ENCODE assay signal across 8 cellular contexts in the genomic region with DNA sequence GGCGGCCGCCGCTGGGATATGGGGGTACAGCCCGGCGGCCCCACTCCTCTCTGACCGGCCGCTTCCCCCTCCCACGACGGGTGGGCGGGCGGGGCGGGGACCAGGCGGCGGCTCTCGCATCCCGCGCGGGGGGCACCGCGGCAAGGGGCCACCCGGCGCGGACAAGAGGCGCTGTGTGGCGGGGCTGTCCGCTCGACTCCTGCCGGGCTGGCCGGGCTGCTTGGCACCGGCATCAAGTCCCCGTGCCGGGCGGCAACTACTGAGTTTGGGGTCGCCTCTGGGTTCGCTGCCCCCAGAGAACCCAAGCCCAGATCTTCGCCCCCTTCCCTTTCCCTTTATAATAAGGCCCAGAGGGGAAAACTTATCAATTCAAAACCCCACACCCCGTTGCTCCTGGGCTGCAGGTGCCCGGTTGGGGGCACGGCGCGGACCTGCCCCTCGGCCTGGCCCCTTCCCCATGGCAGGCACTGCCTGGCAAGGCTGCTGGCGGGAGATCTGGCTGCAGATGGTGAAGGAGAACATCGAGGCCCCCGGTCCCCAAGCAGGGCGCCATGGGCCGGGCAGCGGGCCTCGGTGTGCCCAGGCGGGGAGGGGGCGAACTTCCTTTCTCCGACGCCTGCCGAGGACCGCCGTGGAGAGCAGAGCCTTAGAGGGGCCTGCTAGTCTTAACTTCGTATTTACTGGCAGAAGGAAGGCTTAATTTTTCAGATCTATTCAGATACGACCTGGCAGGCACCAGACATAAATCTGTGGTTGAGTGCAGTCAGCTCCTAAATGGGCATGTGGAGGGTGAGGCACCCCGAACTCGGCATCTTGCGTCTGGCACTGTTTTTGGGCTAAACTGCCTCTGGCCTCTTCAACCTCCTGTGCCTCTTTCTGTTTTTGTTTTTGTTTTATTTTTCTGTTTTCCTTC. TPM values are rescaled to one million over a fixed set of nuclear protein-coding genes. Genes with fewer than 3 reads are reported as not detected.
DNase-seq lines count a peak whose midpoint lies in the region; ATAC-seq, FAIRE-seq and TF ChIP-seq lines count a peak whose summit lies in the region.

No MANE protein-coding gene starts in this region.

- peak overlapping the region; percentile 87 for H2AFZ ChIP-seq in K562 (ENCODE audit: low read depth, low read length)

- no peak for TF ChIP-seq CTCF in cardiac muscle cell (IDR thresholded peaks at IDR 0.05; ENCODE audit: low read depth, low read length)
- no peak for TF ChIP-seq CTCF in K562 (IDR thresholded peaks at IDR 0.05 in 2 of 3, conservative IDR thresholded peaks at IDR 0.05 in 1 of 3; ENCODE audit: insufficient read depth in 2 of 3, low read depth in 1 of 3, low read length in 3 of 3)
- no peak for TF ChIP-seq CTCF in lower lobe of right lung (IDR thresholded peaks at IDR 0.05)
- no peak for TF ChIP-seq CTCF in vagina (IDR thresholded peaks at IDR 0.05)

- no peaks in the 10 kb centered on the region for H3K9me3 ChIP-seq in cardiac muscle cell (ENCODE audit: low read depth)
- H3K9me3 ChIP-seq in K562 (replicated peaks; ENCODE audit: control insufficient read depth, insufficient read depth, low read depth, low read length): no peaks in the 10 kb centered on the region
- no peaks in the 10 kb centered on the region for H3K9me3 ChIP-seq in lower lobe of right lung
- no peaks in the 10 kb centered on the region for H3K9me3 ChIP-seq in vagina

- FAIRE-seq in K562 (lab: Jason Lieb, UNC): no peak

- H3K9ac ChIP-seq in K562 (ENCODE audit: insufficient read depth in 1 of 2, low read depth in 2 of 2, low read length in 2 of 2): peak overlapping the region; percentile 74 to 89; a peak in 3 of 4 replicates

- 22% methylated on average over 28 of the region's 61 CpGs for WGBS in K562 (ENCODE audit: insufficient coverage, low coverage, missing lambda C conversion rate)

- BruUV-seq in K562 (replicated peaks; lab: Mats Ljungman, UMichigan): no TSS peak

- H3K4me3 ChIP-seq in cardiac muscle cell: peak overlapping the region; percentile 85
- peak overlapping the region; percentile 75 for H3K4me3 ChIP-seq in K562
- peak overlapping the region; percentile 52 for H3K4me3 ChIP-seq in lower lobe of right lung
- H3K4me3 ChIP-seq in vagina: peak overlapping the region; percentile 51 to 57

- TF ChIP-seq EP300 in K562 (IDR thresholded peaks at IDR 0.05; ENCODE audit: low read length): no peak

- TF ChIP-seq POLR2A in K562 (conservative IDR thresholded peaks at IDR 0.05) (no peak), vagina (IDR thresholded peaks at IDR 0.05) (no peak)

- no peaks in the 10 kb centered on the region for H3K36me3 ChIP-seq in cardiac muscle cell
- no peaks in the 10 kb centered on the region for H3K36me3 ChIP-seq in K562 (ENCODE audit: control insufficient read depth, insufficient read depth, low read length)
- no peaks in the 10 kb centered on the region for H3K36me3 ChIP-seq in lower lobe of right lung
- no peaks in the 10 kb centered on the region for H3K36me3 ChIP-seq in vagina

- POLR2A ChIA-PET in K562 (lab: Yijun Ruan, JAX): interaction anchor here (0.6 to 2.5 kb wide), 4 partner anchors 9 to 236 kb away, joined by 5 to 14 read pairs (median 6); no protein-coding TSS in a partner anchor

- H3K4me2 ChIP-seq in K562 (ENCODE audit: insufficient read depth, low read length): peak overlapping the region; percentile 63

- H3K4me1 ChIP-seq in cardiac muscle cell (ENCODE audit: low read depth): no peaks in the 10 kb centered on the region
- peaks cover 21 to 42% of the 10 kb centered on the region in 2 experiments for H3K4me1 ChIP-seq in K562 (replicated peaks in 1 of 2; ENCODE audit: control insufficient read depth in 2 of 2, insufficient read depth in 2 of 2, low read length in 2 of 2)
- H3K4me1 ChIP-seq in lower lobe of right lung: peaks cover 4% of the 10 kb centered on the region
- H3K4me1 ChIP-seq in vagina: peaks cover 12% of the 10 kb centered on the region

- H4K20me1 ChIP-seq in K562 (replicated peaks; ENCODE audit: control insufficient read depth, insufficient read depth, low read length): peaks cover 7% of the 10 kb centered on the region; the same call in 1 of the 2 replicates

- peak in 1 of 2 donors; percentile 27 for DNase-seq in cardiac muscle cell (ENCODE audit: low read depth in 1 of 2, low spot score in 1 of 2)
- DNase-seq in cardiac septum (ENCODE audit: low spot score): no peak
- DNase-seq in K562 (ENCODE audit: extremely low read depth in 1 of 4, low spot score in 3 of 4): no peak
- DNase-seq in lower lobe of right lung: peak; percentile 10
- no peak for DNase-seq in vagina (ENCODE audit: extremely low spot score in 2 of 2)
- no peak for DNase-seq in cerebellar cortex (ENCODE audit: low spot score)
- no peak for DNase-seq in NCI-H510A (lab: John Stamatoyannopoulos, UW)
- DNase-seq in stimulated activated CD8-positive, alpha-beta memory T cell treated with anti-CD3 and anti-CD28 coated beads, Interleukin-4, amount 100 ng/mL, for 48 hours: no peak

- no peak for TF ChIP-seq RAD21 in K562 (CRISPR knock-in tag; conservative IDR thresholded peaks at IDR 0.05 in 1 of 2, IDR thresholded peaks at IDR 0.05 in 1 of 2)

- H3K27ac ChIP-seq in cardiac muscle cell (no peak overlapping the region), K562 (ENCODE audit: extremely low read depth, low read depth, low read length) (peak overlapping the region; percentile 83; the same call in 1 of the 3 replicates), lower lobe of right lung (no peak overlapping the region), vagina (peak overlapping the region; percentile 13)

- CTCF ChIA-PET in K562 (lab: Yijun Ruan, JAX; ENCODE audit: low intra/inter-chr PET ratio): no interaction called here

- in situ Hi-C loops in K562 (cut with MboI): no loop called here

- intact Hi-C loops in cardiac septum (cut with DNase I): no loop called here
- intact Hi-C loops in K562 (cut with micrococcal nuclease): no loop called here
- intact Hi-C loops in lower lobe of right lung (cut with DNase I): no loop called here
- intact Hi-C loops in vagina (cut with DNase I): no loop called here

- H3K27me3 ChIP-seq in cardiac muscle cell (peaks cover 21% of the 10 kb centered on the region), K562 (ENCODE audit: control insufficient read depth in 2 of 2, insufficient read depth in 2 of 2, low read length in 2 of 2) (no peaks in the 10 kb centered on the region), lower lobe of right lung (ENCODE audit: low read depth) (peaks cover 32% of the 10 kb centered on the region), vagina (no peaks in the 10 kb centered on the region)

- H3K79me2 ChIP-seq in K562 (ENCODE audit: control insufficient read depth, insufficient read depth, low read length): peaks cover 49% of the 10 kb centered on the region

- ATAC-seq in K562 (peak; percentile 18), lower lobe of right lung (peak in 1 of 2 donors; percentile 6)

- no peaks in the 10 kb centered on the region for H3K9me1 ChIP-seq in K562 (ENCODE audit: control insufficient read depth, insufficient read depth, low read length)

RNA-seq across cellular contexts. Expression of a gene that starts 0.9 kb away (rescaled TPM):
- total RNA-seq in cardiac muscle cell (25.9 and 33.2 TPM in 2 replicates), cardiac septum (0.57 TPM), K562 (2014; rRNA removed) (40.9 and 46.5 TPM in 2 replicates), K562 (2014; rRNA removed; fragmentation: Illumina TruSeq; extraction: Trizol) (10.4 and 13.6 TPM in 2 replicates), K562 (2015; rRNA removed; fragmentation: Illumina TruSeq; extraction: Trizol) (25.2 and 26.2 TPM in 2 replicates), K562 (2021) (30.8 and 32.5 TPM in 2 replicates), lower lobe of right lung (3.8 TPM), vagina (19.6 TPM)
- polyA plus RNA-seq in cardiac muscle cell (20.5 and 22.8 TPM in 2 replicates), K562 (2011; rRNA removed) (27.8 and 36.1 TPM in 2 replicates), K562 (2014; fragmentation: Illumina TruSeq; extraction: Trizol) (17.1 and 25.2 TPM in 2 replicates), K562 (2014; fragmentation: Nextera tagmentation; extraction: Ambion mirVana) (under 1 TPM; 0.24 to 0.35 TPM), K562 (2014; rRNA removed) (30.7 and 37.1 TPM in 2 replicates)
- 105 and 234 TPM in 2 replicates for total RNA-seq in K562 (2011; cell fraction: chromatin; rRNA removed; ENCODE audit: low replicate concordance)
- 91.2 and 97.2 TPM in 2 replicates for total RNA-seq in K562 (2011; cell fraction: nucleolus; rRNA removed)
- total RNA-seq in K562 (2011; cell fraction: nucleoplasm; rRNA removed): 85.9 and 89.9 TPM in 2 replicates
- polyA plus RNA-seq in K562 (2011; cell fraction: cytosol; rRNA removed): 27.5 and 45.8 TPM in 2 replicates
- polyA plus RNA-seq in K562 (2011; cell fraction: nucleus; rRNA removed): 70.5 and 109 TPM in 2 replicates
- 25.0 and 39.9 TPM in 2 replicates for polyA plus RNA-seq in K562 (2012)
- polyA minus RNA-seq in K562 (2011; rRNA and poly(A)+ RNA removed): 21.7 and 35.1 TPM in 2 replicates
- polyA minus RNA-seq in K562 (2011; cell fraction: cytosol; rRNA and poly(A)+ RNA removed): 28.8 and 31.9 TPM in 2 replicates
- 25.7 and 46.8 TPM in 2 replicates for polyA minus RNA-seq in K562 (2011; cell fraction: nucleus; rRNA and poly(A)+ RNA removed)

RNA-seq across cellular contexts. Expression of a gene that starts 38.2 kb away (rescaled TPM):
- total RNA-seq in cardiac muscle cell (not detected in 2 replicates), cardiac septum (not detected), K562 (2014; rRNA removed) (not detected in 2 replicates), K562 (2014; rRNA removed; fragmentation: Illumina TruSeq; extraction: Trizol) (not detected in 2 replicates), K562 (2015; rRNA removed; fragmentation: Illumina TruSeq; extraction: Trizol) (not detected in 2 replicates), K562 (2021) (0.11 TPM in 1 of 2 replicates, not detected in the other), lower lobe of right lung (not detected), vagina (not detected)
- polyA plus RNA-seq in cardiac muscle cell (0.52 and 0.59 TPM in 2 replicates), K562 (2011; rRNA removed) (0.11 and 0.42 TPM in 2 replicates), K562 (2014; fragmentation: Illumina TruSeq; extraction: Trizol) (not detected in 2 replicates), K562 (2014; fragmentation: Nextera tagmentation; extraction: Ambion mirVana) (under 1 TPM in 1 of 2 experiments, not detected in 1; 0.14 TPM), K562 (2014; rRNA removed) (not detected in 2 replicates)
- 0.67 and 2.1 TPM in 2 replicates for total RNA-seq in K562 (2011; cell fraction: chromatin; rRNA removed; ENCODE audit: low replicate concordance)
- 0.39 TPM in 1 of 2 replicates, not detected in the other for total RNA-seq in K562 (2011; cell fraction: nucleolus; rRNA removed)
- total RNA-seq in K562 (2011; cell fraction: nucleoplasm; rRNA removed): 1.3 and 1.9 TPM in 2 replicates
- polyA plus RNA-seq in K562 (2011; cell fraction: cytosol; rRNA removed): 0.38 TPM in 1 of 2 replicates, not detected in the other
- 0.26 and 0.86 TPM in 2 replicates for polyA plus RNA-seq in K562 (2011; cell fraction: nucleus; rRNA removed)
- 0.40 and 0.44 TPM in 2 replicates for polyA plus RNA-seq in K562 (2012)
- polyA minus RNA-seq in K562 (2011; rRNA and poly(A)+ RNA removed): 0.28 and 0.51 TPM in 2 replicates
- not detected in 2 replicates for polyA minus RNA-seq in K562 (2011; cell fraction: cytosol; rRNA and poly(A)+ RNA removed)
- polyA minus RNA-seq in K562 (2011; cell fraction: nucleus; rRNA and poly(A)+ RNA removed): 0.56 TPM in 1 of 2 replicates, not detected in the other

Comparison
In these comparisons a context has a peak if more than half of its experiments do, and no peak if none do; other contexts are left out.
1. H3K27ac ChIP-seq: peak in K562 (single experiment) and vagina (single experiment); none in cardiac muscle cell (single experiment) and lower lobe of right lung (single experiment).
2. Peak in every context shown above with its lines, with median percentiles within 50 percentile points of each other: H3K4me3 ChIP-seq.